In the genomic region with DNA sequence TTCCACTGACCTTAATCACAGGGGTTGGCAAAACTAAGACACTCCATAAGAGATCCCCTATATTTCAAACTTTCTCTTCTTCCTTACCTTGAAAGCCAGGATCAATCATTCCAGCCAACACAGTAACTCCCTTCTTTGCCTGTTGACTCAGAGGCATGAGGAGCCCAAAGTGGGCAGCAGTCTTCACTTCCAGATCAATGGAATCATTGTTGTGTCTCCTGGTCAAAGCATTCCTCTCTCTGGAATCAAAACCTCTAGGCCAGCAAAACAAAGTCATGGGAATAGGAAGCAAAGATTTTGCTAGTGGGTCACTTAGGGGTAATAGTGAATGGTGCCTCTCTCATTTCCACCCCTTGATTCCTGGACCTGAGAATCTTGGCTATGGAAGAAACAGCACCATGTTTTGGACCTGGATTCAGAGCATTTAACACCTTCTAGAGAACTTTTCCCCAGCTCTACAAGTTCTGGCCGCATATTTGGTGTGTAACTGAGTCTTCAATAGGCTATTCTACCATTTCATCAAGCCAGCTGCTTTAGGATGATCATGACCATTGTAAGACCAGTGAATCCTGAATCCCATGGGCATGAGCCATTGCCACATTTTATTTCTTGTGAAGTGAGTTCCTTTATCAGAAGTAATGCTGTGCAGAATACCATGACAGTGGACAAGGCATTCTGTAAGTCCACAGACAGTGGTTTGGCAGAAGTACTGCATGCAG, we compare ENCODE assay signal across 1 cellular context.
TF ChIP-seq lines count a peak whose summit lies in the region.

No MANE protein-coding gene starts in this region.

TF ChIP-seq in HepG2, 621 proteins besides CTCF, POLR2A, EP300 and RAD21 (continued from another document and continues in another):
- TF ChIP-seq, protein P1, sequence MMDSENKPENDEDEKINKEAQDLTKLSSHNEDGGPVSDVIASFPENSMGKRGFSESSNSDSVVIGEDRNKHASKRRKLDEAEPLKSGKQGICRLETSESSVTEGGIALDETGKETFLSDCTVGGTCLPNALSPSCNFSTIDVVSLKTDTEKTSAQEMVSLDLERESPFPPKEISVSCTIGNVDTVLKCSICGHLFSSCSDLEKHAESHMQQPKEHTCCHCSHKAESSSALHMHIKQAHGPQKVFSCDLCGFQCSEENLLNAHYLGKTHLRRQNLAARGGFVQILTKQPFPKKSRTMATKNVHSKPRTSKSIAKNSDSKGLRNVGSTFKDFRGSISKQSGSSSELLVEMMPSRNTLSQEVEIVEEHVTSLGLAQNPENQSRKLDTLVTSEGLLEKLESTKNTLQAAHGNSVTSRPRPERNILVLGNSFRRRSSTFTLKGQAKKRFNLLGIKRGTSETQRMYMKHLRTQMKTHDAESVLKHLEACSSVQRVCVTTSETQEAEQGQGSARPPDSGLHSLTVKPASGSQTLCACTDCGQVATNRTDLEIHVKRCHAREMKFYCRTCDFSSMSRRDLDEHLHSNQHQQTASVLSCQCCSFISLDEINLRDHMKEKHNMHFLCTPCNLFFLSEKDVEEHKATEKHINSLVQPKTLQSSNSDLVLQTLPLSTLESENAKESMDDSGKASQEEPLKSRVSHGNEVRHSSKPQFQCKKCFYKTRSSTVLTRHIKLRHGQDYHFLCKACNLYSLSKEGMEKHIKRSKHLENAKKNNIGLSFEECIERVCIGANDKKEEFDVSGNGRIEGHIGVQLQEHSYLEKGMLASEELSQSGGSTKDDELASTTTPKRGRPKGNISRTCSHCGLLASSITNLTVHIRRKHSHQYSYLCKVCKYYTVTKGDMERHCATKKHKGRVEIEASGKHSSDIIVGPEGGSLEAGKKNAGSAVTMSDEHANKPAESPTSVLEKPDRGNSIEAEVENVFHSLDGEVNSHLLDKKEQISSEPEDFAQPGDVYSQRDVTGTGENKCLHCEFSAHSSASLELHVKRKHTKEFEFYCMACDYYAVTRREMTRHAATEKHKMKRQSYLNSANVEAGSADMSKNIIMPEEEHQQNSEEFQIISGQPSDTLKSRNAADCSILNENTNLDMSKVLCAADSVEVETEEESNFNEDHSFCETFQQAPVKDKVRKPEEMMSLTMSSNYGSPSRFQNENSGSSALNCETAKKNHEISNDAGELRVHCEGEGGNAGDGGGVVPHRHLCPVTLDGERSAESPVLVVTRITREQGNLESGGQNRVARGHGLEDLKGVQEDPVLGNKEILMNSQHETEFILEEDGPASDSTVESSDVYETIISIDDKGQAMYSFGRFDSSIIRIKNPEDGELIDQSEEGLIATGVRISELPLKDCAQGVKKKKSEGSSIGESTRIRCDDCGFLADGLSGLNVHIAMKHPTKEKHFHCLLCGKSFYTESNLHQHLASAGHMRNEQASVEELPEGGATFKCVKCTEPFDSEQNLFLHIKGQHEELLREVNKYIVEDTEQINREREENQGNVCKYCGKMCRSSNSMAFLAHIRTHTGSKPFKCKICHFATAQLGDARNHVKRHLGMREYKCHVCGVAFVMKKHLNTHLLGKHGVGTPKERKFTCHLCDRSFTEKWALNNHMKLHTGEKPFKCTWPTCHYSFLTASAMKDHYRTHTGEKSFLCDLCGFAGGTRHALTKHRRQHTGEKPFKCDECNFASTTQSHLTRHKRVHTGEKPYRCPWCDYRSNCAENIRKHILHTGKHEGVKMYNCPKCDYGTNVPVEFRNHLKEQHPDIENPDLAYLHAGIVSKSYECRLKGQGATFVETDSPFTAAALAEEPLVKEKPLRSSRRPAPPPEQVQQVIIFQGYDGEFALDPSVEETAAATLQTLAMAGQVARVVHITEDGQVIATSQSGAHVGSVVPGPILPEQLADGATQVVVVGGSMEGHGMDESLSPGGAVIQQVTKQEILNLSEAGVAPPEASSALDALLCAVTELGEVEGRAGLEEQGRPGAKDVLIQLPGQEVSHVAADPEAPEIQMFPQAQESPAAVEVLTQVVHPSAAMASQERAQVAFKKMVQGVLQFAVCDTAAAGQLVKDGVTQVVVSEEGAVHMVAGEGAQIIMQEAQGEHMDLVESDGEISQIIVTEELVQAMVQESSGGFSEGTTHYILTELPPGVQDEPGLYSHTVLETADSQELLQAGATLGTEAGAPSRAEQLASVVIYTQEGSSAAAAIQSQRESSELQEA (CRISPR knock-in tag; IDR thresholded peaks at IDR 0.05; ENCODE audit: not compliant biosample characterization), result no peak
- TF ChIP-seq, protein P2, sequence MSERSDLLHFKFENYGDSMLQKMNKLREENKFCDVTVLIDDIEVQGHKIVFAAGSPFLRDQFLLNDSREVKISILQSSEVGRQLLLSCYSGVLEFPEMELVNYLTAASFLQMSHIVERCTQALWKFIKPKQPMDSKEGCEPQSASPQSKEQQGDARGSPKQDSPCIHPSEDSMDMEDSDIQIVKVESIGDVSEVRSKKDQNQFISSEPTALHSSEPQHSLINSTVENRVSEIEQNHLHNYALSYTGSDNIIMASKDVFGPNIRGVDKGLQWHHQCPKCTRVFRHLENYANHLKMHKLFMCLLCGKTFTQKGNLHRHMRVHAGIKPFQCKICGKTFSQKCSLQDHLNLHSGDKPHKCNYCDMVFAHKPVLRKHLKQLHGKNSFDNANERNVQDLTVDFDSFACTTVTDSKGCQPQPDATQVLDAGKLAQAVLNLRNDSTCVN (CRISPR knock-in tag; IDR thresholded peaks at IDR 0.05; ENCODE audit: borderline replicate concordance), result peak; percentile 40; the same call in 1 of the 2 replicates
- TF ChIP-seq ZNF878 (CRISPR knock-in tag; IDR thresholded peaks at IDR 0.05), result 0 out of 2 replicates have a peak, but pooled peaks have one; percentile 41
- no peak for TF ChIP-seq POLR2AphosphoS5 (IDR thresholded peaks at IDR 0.05; ENCODE audit: low read depth, low read length)
- TF ChIP-seq, protein P3, sequence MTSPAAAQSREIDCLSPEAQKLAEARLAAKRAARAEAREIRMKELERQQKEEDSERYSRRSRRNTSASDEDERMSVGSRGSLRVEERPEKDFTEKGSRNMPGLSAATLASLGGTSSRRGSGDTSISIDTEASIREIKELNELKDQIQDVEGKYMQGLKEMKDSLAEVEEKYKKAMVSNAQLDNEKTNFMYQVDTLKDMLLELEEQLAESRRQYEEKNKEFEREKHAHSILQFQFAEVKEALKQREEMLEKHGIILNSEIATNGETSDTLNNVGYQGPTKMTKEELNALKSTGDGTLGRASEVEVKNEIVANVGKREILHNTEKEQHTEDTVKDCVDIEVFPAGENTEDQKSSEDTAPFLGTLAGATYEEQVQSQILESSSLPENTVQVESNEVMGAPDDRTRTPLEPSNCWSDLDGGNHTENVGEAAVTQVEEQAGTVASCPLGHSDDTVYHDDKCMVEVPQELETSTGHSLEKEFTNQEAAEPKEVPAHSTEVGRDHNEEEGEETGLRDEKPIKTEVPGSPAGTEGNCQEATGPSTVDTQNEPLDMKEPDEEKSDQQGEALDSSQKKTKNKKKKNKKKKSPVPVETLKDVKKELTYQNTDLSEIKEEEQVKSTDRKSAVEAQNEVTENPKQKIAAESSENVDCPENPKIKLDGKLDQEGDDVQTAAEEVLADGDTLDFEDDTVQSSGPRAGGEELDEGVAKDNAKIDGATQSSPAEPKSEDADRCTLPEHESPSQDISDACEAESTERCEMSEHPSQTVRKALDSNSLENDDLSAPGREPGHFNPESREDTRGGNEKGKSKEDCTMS (CRISPR knock-in tag; conservative IDR thresholded peaks at IDR 0.05), result no peak
- peak; percentile 55; the same call in 1 of the 2 replicates for TF ChIP-seq FOXK1 (CRISPR knock-in tag; IDR thresholded peaks at IDR 0.05; ENCODE audit: borderline replicate concordance, low read depth)
- no peak for TF ChIP-seq ZNF17 (CRISPR knock-in tag; IDR thresholded peaks at IDR 0.05)
- peak; percentile 87 for TF ChIP-seq BCL6 (CRISPR knock-in tag; IDR thresholded peaks at IDR 0.05)
- no peak for TF ChIP-seq ZNF251 (CRISPR knock-in tag; IDR thresholded peaks at IDR 0.05)
- no peak for TF ChIP-seq ZC3H13 (CRISPR knock-in tag; IDR thresholded peaks at IDR 0.05)
- peak; percentile 76; the same call in 1 of the 2 replicates for TF ChIP-seq ETV5 (CRISPR knock-in tag; IDR thresholded peaks at IDR 0.05; ENCODE audit: borderline replicate concordance)
- no peak for TF ChIP-seq ZBTB7A (CRISPR knock-in tag; IDR thresholded peaks at IDR 0.05)
- TF ChIP-seq, protein P4, sequence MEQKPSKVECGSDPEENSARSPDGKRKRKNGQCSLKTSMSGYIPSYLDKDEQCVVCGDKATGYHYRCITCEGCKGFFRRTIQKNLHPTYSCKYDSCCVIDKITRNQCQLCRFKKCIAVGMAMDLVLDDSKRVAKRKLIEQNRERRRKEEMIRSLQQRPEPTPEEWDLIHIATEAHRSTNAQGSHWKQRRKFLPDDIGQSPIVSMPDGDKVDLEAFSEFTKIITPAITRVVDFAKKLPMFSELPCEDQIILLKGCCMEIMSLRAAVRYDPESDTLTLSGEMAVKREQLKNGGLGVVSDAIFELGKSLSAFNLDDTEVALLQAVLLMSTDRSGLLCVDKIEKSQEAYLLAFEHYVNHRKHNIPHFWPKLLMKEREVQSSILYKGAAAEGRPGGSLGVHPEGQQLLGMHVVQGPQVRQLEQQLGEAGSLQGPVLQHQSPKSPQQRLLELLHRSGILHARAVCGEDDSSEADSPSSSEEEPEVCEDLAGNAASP (CRISPR knock-in tag; IDR thresholded peaks at IDR 0.05; ENCODE audit: borderline replicate concordance), result 0 out of 2 replicates have a peak, but pooled peaks have one; percentile 76
- TF ChIP-seq ZNF292 (CRISPR knock-in tag; IDR thresholded peaks at IDR 0.05; ENCODE audit: borderline replicate concordance, low read depth), result peak; percentile 47; the same call in 1 of the 2 replicates
- no peak for TF ChIP-seq SRSF1 (optimal IDR thresholded peaks at IDR 0.05; ENCODE audit: low read depth, low read length)
- TF ChIP-seq SOX5 (CRISPR knock-in tag; IDR thresholded peaks at IDR 0.05; ENCODE audit: borderline replicate concordance), result peak; percentile 93
- TF ChIP-seq RCOR2 (CRISPR knock-in tag; IDR thresholded peaks at IDR 0.05), result peak; percentile 80
- 0 out of 2 replicates have a peak, but pooled peaks have one; percentile 49 for TF ChIP-seq TRIM24 (CRISPR knock-in tag; IDR thresholded peaks at IDR 0.05)
- peak; percentile 28; the same call in 1 of the 2 replicates for TF ChIP-seq NCOR1 (IDR thresholded peaks at IDR 0.05; ENCODE audit: borderline replicate concordance, low read length)
- no peak for TF ChIP-seq ZNF430 (CRISPR knock-in tag; IDR thresholded peaks at IDR 0.05)
- TF ChIP-seq, protein P5, sequence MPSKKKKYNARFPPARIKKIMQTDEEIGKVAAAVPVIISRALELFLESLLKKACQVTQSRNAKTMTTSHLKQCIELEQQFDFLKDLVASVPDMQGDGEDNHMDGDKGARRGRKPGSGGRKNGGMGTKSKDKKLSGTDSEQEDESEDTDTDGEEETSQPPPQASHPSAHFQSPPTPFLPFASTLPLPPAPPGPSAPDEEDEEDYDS (CRISPR knock-in tag; IDR thresholded peaks at IDR 0.05), result peak; percentile 67; the same call in 1 of the 2 replicates
- TF ChIP-seq, protein P6, sequence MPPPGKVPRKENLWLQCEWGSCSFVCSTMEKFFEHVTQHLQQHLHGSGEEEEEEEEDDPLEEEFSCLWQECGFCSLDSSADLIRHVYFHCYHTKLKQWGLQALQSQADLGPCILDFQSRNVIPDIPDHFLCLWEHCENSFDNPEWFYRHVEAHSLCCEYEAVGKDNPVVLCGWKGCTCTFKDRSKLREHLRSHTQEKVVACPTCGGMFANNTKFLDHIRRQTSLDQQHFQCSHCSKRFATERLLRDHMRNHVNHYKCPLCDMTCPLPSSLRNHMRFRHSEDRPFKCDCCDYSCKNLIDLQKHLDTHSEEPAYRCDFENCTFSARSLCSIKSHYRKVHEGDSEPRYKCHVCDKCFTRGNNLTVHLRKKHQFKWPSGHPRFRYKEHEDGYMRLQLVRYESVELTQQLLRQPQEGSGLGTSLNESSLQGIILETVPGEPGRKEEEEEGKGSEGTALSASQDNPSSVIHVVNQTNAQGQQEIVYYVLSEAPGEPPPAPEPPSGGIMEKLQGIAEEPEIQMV (CRISPR knock-in tag; IDR thresholded peaks at IDR 0.05; ENCODE audit: low read depth), result no peak
- peak; percentile 69; the same call in 1 of the 2 replicates for TF ChIP-seq ZMYM4 (CRISPR knock-in tag; IDR thresholded peaks at IDR 0.05)
- TF ChIP-seq, protein P7, sequence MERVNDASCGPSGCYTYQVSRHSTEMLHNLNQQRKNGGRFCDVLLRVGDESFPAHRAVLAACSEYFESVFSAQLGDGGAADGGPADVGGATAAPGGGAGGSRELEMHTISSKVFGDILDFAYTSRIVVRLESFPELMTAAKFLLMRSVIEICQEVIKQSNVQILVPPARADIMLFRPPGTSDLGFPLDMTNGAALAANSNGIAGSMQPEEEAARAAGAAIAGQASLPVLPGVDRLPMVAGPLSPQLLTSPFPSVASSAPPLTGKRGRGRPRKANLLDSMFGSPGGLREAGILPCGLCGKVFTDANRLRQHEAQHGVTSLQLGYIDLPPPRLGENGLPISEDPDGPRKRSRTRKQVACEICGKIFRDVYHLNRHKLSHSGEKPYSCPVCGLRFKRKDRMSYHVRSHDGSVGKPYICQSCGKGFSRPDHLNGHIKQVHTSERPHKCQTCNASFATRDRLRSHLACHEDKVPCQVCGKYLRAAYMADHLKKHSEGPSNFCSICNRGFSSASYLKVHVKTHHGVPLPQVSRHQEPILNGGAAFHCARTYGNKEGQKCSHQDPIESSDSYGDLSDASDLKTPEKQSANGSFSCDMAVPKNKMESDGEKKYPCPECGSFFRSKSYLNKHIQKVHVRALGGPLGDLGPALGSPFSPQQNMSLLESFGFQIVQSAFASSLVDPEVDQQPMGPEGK (CRISPR knock-in tag; IDR thresholded peaks at IDR 0.05), result peak; percentile 18; the same call in 1 of the 2 replicates
- peak; percentile 84 for TF ChIP-seq NCOA2 (CRISPR knock-in tag; IDR thresholded peaks at IDR 0.05)
- 0 out of 2 replicates have a peak, but pooled peaks have one; percentile 35 for TF ChIP-seq ERF (CRISPR knock-in tag; IDR thresholded peaks at IDR 0.05)
- TF ChIP-seq, protein P8, sequence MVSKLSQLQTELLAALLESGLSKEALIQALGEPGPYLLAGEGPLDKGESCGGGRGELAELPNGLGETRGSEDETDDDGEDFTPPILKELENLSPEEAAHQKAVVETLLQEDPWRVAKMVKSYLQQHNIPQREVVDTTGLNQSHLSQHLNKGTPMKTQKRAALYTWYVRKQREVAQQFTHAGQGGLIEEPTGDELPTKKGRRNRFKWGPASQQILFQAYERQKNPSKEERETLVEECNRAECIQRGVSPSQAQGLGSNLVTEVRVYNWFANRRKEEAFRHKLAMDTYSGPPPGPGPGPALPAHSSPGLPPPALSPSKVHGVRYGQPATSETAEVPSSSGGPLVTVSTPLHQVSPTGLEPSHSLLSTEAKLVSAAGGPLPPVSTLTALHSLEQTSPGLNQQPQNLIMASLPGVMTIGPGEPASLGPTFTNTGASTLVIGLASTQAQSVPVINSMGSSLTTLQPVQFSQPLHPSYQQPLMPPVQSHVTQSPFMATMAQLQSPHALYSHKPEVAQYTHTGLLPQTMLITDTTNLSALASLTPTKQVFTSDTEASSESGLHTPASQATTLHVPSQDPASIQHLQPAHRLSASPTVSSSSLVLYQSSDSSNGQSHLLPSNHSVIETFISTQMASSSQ (IDR thresholded peaks at IDR 0.05; ENCODE audit: low read depth), result no peak
- TF ChIP-seq, protein P8 (CRISPR knock-in tag; IDR thresholded peaks at IDR 0.05; ENCODE audit: borderline replicate concordance), result peak; percentile 62; the same call in 1 of the 2 replicates
- peak; percentile 96; the same call in 1 of the 2 replicates for TF ChIP-seq EHMT2 (IDR thresholded peaks at IDR 0.05; ENCODE audit: borderline replicate concordance, low read depth, low read length)
